Comparison of ENCODE assay signal across 8 cellular contexts in the genomic region with DNA sequence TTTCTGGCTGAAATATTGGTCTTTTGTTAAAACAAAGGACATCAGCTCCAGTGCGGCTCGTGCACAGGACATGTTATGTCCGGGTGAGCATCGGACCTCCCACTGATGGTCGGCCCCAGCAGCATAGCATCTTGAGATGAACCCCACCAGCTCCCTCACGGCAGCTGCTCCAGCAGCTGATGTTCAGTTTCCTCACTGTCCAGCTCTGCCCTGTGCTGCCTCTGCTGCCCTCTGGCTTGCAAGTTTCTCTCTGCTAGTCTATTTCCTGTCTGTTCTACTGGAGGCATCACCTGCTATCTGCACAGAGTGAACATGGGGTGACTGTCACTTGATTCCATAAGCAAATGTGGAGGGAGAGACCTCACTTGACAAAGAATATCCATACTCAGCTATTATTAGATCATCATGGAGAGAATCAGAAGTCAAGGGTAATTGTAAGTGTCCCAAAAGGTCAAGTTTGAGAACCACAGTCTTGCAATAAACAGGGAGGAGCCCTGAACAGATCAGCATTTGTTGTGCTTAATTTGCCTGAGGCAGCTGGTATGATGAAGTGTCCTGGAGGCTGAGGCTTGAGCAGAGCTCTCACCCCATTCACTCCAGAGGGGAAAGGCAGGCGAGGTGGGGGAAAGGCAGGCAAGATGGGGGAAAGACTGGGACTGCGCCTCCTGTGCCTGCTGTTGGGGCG.
DNase-seq lines count a peak whose midpoint lies in the region; ATAC-seq, FAIRE-seq and TF ChIP-seq lines count a peak whose summit lies in the region.

No MANE protein-coding gene starts in this region.

- H3K36me3 ChIP-seq in SJCRH30 (no peaks in the 10 kb centered on the region), small intestine (ENCODE audit: control insufficient read depth in 2 of 2, insufficient read depth in 2 of 2, low read length in 2 of 2) (no peaks in the 10 kb centered on the region)

- H3K4me3 Mint-ChIP-seq in activated naive CD4-positive, alpha-beta T cell treated with anti-CD3 and anti-CD28 coated beads, Interleukin-2, amount 10 ng/mL, durations not matched to agents 7 days and 5 days, result no peak overlapping the region

- H3K4me1 ChIP-seq in SJCRH30 (peaks cover 4% of the 10 kb centered on the region; the same call in 1 of the 2 replicates), small intestine (ENCODE audit: control insufficient read depth in 2 of 2, insufficient read depth in 1 of 2, low read depth in 1 of 2, low read length in 1 of 2) (no peaks in the 10 kb centered on the region)

- no peak for ATAC-seq in GM19395 (IDR thresholded peaks at IDR 0.05; ENCODE audit: unreplicated experiment)
- no peak for ATAC-seq in HG03354 (IDR thresholded peaks at IDR 0.05; ENCODE audit: poor library complexity, severe bottlenecking, unreplicated experiment)

- H3K4me3 ChIP-seq in HFF-Myc (replicated peaks; ENCODE audit: low read depth, low read length) (no peak overlapping the region), SJCRH30 (no peak overlapping the region), small intestine (ENCODE audit: low read depth in 1 of 2, low read length in 2 of 2) (no peak overlapping the region)

- peaks cover 18% of the 10 kb centered on the region for H3K9me3 Mint-ChIP-seq in activated naive CD4-positive, alpha-beta T cell treated with anti-CD3 and anti-CD28 coated beads, Interleukin-2, amount 10 ng/mL, durations not matched to agents 7 days and 5 days

- DNase-seq in HFF-Myc (ENCODE audit: extremely low read depth, low read depth), result no peak
- DNase-seq in SJCRH30, result peak; percentile 50 to 71
- DNase-seq in globus pallidus (ENCODE audit: low spot score), result peak; percentile 86
- DNase-seq in small intestine, result peak; percentile 13
- no peak for DNase-seq in activated naive CD4-positive, alpha-beta T cell treated with anti-CD3 and anti-CD28 coated beads, Interleukin-2, amount 10 ng/mL, durations not matched to agents 7 days and 5 days
- DNase-seq in NCI-H2171 (lab: John Stamatoyannopoulos, UW), result no peak

- peak; percentile 60 for TF ChIP-seq CTCF in HFF-Myc (IDR thresholded peaks at IDR 0.05; ENCODE audit: low read depth, low read length, missing control alignments)

- no peak overlapping the region for H3K27ac ChIP-seq in SJCRH30
- peak overlapping the region in 1 of 2 donors; percentile 76 for H3K27ac ChIP-seq in small intestine (ENCODE audit: low read depth in 1 of 2, low read length in 1 of 2)

- CTCF ChIA-PET in activated naive CD4-positive, alpha-beta T cell treated with anti-CD3 and anti-CD28 coated beads, Interleukin-2, amount 10 ng/mL, durations not matched to agents 7 days and 5 days (lab: Charles Lee), result no interaction called here

- H3K36me3 Mint-ChIP-seq in activated naive CD4-positive, alpha-beta T cell treated with anti-CD3 and anti-CD28 coated beads, Interleukin-2, amount 10 ng/mL, durations not matched to agents 7 days and 5 days, result no peaks in the 10 kb centered on the region

- no peaks in the 10 kb centered on the region for H3K4me1 Mint-ChIP-seq in activated naive CD4-positive, alpha-beta T cell treated with anti-CD3 and anti-CD28 coated beads, Interleukin-2, amount 10 ng/mL, durations not matched to agents 7 days and 5 days

- no peaks in the 10 kb centered on the region for H3K27me3 Mint-ChIP-seq in activated naive CD4-positive, alpha-beta T cell treated with anti-CD3 and anti-CD28 coated beads, Interleukin-2, amount 10 ng/mL, durations not matched to agents 7 days and 5 days

- FAIRE-seq in small intestine (lab: Jason Lieb, UNC), result no peak

- WGBS in small intestine, 3 donors, result 73 to 82% (median 75%) methylated on average over 9 of the region's 9 CpGs

- H3K9me3 ChIP-seq in SJCRH30 (replicated peaks) (no peaks in the 10 kb centered on the region), small intestine (ENCODE audit: control insufficient read depth, low read depth) (no peaks in the 10 kb centered on the region)

- H3K27me3 ChIP-seq in SJCRH30 (no peaks in the 10 kb centered on the region), small intestine (ENCODE audit: control insufficient read depth in 2 of 2, insufficient read depth in 2 of 2, low read length in 2 of 2) (no peaks in the 10 kb centered on the region)

- no peak overlapping the region for H3K27ac Mint-ChIP-seq in activated naive CD4-positive, alpha-beta T cell treated with anti-CD3 and anti-CD28 coated beads, Interleukin-2, amount 10 ng/mL, durations not matched to agents 7 days and 5 days

Comparison
In these comparisons a context has a peak if more than half of its experiments do, and no peak if none do; other contexts are left out.
1. DNase-seq: peak in SJCRH30 (2 of 2), globus pallidus (single experiment) and small intestine (single experiment); none in HFF-Myc (single experiment), activated naive CD4-positive, alpha-beta T cell treated with anti-CD3 and anti-CD28 coated beads, Interleukin-2, amount 10 ng/mL, durations not matched to agents 7 days and 5 days (single experiment) and NCI-H2171 (single experiment).